In the genomic region with DNA sequence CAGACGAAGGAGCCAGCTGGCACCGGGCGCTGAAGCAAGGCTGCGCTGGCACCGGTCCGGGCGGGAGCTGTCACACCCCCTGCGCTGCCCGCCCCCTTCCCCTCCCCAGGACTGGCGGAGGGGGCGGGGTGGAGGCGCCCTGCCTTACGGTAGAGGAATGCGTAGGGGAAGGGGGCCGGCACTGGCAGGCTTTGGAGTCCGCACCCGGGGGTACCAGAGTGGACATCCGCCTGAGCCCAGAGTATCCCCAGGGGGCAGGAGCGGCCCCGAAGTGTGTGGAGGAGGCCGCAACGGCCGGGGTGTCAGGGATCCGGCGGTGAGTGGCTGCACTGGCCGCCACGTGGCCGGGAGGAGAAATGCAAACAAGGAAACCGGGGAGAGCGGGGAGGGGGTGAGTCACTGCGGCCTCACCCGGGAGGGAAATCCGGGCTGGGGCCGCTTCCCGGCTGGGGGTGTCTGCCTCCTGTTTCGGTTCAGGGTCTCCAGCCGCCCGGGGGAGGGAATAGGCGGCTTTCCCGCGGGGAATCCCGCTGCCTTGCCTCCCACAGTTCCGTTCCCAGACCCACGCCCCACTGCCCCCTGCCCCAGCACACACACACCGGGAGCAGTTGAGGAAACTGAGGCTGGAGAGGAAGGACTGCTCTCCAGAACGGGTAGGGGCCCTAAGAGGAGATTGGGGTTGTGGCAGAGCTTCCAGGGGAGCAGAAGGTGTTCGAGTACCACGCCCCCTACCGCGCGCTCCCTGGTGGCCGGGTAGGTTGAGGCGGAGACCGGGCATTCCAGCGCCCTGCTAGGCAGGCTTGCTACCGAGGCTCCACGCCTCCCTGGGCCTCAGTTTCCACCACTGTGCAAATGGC, we compare ENCODE assay signal across 8 cellular contexts. TPM values are rescaled to one million over a fixed set of nuclear protein-coding genes. Genes with fewer than 3 reads are reported as not detected.
A peak's percentile ranks its signal among the peaks of the same experiment; 100 is the strongest.
DNase-seq lines count a peak whose midpoint lies in the region; ATAC-seq and TF ChIP-seq lines count a peak whose summit lies in the region.

A gene with protein sequence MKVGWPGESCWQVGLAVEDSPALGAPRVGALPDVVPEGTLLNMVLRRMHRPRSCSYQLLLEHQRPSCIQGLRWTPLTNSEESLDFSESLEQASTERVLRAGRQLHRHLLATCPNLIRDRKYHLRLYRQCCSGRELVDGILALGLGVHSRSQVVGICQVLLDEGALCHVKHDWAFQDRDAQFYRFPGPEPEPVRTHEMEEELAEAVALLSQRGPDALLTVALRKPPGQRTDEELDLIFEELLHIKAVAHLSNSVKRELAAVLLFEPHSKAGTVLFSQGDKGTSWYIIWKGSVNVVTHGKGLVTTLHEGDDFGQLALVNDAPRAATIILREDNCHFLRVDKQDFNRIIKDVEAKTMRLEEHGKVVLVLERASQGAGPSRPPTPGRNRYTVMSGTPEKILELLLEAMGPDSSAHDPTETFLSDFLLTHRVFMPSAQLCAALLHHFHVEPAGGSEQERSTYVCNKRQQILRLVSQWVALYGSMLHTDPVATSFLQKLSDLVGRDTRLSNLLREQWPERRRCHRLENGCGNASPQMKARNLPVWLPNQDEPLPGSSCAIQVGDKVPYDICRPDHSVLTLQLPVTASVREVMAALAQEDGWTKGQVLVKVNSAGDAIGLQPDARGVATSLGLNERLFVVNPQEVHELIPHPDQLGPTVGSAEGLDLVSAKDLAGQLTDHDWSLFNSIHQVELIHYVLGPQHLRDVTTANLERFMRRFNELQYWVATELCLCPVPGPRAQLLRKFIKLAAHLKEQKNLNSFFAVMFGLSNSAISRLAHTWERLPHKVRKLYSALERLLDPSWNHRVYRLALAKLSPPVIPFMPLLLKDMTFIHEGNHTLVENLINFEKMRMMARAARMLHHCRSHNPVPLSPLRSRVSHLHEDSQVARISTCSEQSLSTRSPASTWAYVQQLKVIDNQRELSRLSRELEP (minus strand): TSS at position 47 of the 857 bp plus-strand sequence. CDS start 324 bp downstream, outside the sequence.

- H3K27me3 ChIP-seq in AG04450 (ENCODE audit: control insufficient read depth, insufficient read depth, low read length), result no peaks in the 10 kb centered on the region

- no peaks in the 10 kb centered on the region; the same call in 1 of the 2 replicates for H3K9me3 ChIP-seq in AG04450 (ENCODE audit: control insufficient read depth, insufficient read depth, low read length)

- peak; percentile 53 for ATAC-seq in GM18511 (IDR thresholded peaks at IDR 0.05; ENCODE audit: unreplicated experiment)
- ATAC-seq in HG03159 (IDR thresholded peaks at IDR 0.05; ENCODE audit: unreplicated experiment), result peak; percentile 54

- CTCF ChIA-PET in AG04450 (lab: Charles Lee), result interaction anchor here (0.8 to 13.2 kb wide), 8 partner anchors 8 to 79 kb away, joined by 3 to 116 read pairs (median 7); a partner anchor contains a TSS

- no peak for DNase-seq in AG04450 (ENCODE audit: low read depth, low spot score)
- DNase-seq in NCI-H748 (lab: John Stamatoyannopoulos, UW; ENCODE audit: unreplicated experiment), result peak; percentile 64
- peak; percentile 74 for DNase-seq in activated CD8-positive, alpha-beta memory T cell treated with anti-CD3 and anti-CD28 coated beads, Interleukin-2, amount 50 U/mL, for 4 hours
- peak; percentile 95 for DNase-seq in mesenteric fat pad (ENCODE audit: low spot score)
- peak; percentile 57 to 63 for DNase-seq in stimulated activated CD8-positive, alpha-beta memory T cell treated with anti-CD3 and anti-CD28 coated beads, Interleukin-15, amount 100 ng/mL, for 48 hours (ENCODE audit: low read depth in 2 of 2)

- H3K4me3 ChIP-seq in AG04450 (ENCODE audit: low read depth, low read length), result peak within 1 kb of the TSS; percentile 69

- TF ChIP-seq CTCF in AG04450 (IDR thresholded peaks at IDR 0.05; ENCODE audit: low read depth, low read length), result peak; percentile 48

- peak within 1 kb of the TSS; percentile 65 for H3K27ac ChIP-seq in AG04450 (ENCODE audit: low read depth, low read length)

- POLR2A ChIA-PET in AG04450 (lab: Yijun Ruan, JAX), result interaction anchor here (0.5 to 1.3 kb wide), 4 partner anchors 12 to 87 kb away, joined by 3 to 4 read pairs (median 3); no protein-coding TSS in a partner anchor

- in situ Hi-C loops in endometrial microvascular endothelial cells (cut with HindIII; ENCODE audit: inconsistent ontology term, low pct_unique_long_range_greater_than_20kb, low sequenced_read_pairs), result no loop called here

RNA-seq across cellular contexts. Expression of the gene that starts here (rescaled TPM):
- polyA plus RNA-seq in AG04450 (2011; rRNA removed), result 1.7 and 2.1 TPM in 2 replicates
- 2.7 and 3.4 TPM in 2 replicates for polyA minus RNA-seq in AG04450 (2011; rRNA and poly(A)+ RNA removed)
- total RNA-seq in endometrial microvascular endothelial cells (ENCODE audit: inconsistent ontology term), result 27.8 TPM
- 79.4 TPM for total RNA-seq in mesenteric fat pad
